Comparison of ENCODE assay signal across 17 cellular contexts in the genomic region with DNA sequence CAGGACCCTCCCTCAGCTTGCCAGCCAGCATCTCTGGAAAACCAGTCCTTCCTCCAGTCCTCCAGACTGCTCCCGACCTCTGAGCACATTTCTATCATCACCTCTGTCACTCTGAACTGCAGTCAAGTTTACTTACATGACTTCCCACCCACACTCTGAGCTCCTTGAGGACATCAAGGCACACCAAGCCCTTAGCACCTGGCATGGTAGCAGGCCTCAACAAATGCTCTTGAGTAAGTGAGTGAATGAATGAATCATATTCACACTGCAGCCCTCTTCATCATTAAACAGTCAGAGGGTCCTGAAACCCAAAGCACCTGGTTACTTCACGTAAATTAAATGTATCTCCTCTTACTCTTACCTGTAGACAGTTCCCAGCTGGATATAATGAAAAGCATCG. TPM values are rescaled to one million over a fixed set of nuclear protein-coding genes. Genes with fewer than 3 reads are reported as not detected.
DNase-seq lines count a peak whose midpoint lies in the region; ATAC-seq, FAIRE-seq and TF ChIP-seq lines count a peak whose summit lies in the region.
"Had no signal": no experiment of that assay in that cellular context is flagged by ENCODE, and none has a peak within 500 bp of the region (broad histone marks: within the 10 kb centered on the region; RNA-seq: fewer than 3 reads in every experiment).

No MANE protein-coding gene starts in this region.

- POLR2A ChIA-PET in HEK293 (lab: Yijun Ruan, JAX), result interaction anchor here (1.0 kb wide), 1 partner anchor 35 kb away, joined by 3 read pairs; the partner anchor contains the start of gene NT5DC3

- dilution Hi-C loops in keratinocyte (cut with MboI; ENCODE audit: extremely low pct_ligation_motif_present, low sequenced_read_pairs), result no loop called here

- 89 to 94% methylated on average over 3 of the region's 3 CpGs for WGBS in transverse colon (ENCODE audit: low coverage in 1 of 2), 2 donors
- 87 to 90% (median 88%) methylated on average over 3 of the region's 3 CpGs for WGBS in heart left ventricle, 4 donors

- TF ChIP-seq POLR2A in transverse colon (IDR thresholded peaks at IDR 0.05) (no peak), heart left ventricle (IDR thresholded peaks at IDR 0.05) (no peak)

- no peak for TF ChIP-seq EP300 in transverse colon (IDR thresholded peaks at IDR 0.05; ENCODE audit: low read depth)

- no peak overlapping the region for H2AFZ ChIP-seq in keratinocyte (ENCODE audit: control insufficient read depth, low read length)

- H3K9me3 ChIP-seq in HEK293 (ENCODE audit: control insufficient read depth, insufficient read depth, low read depth, low read length) (no peaks in the 10 kb centered on the region), keratinocyte (ENCODE audit: control insufficient read depth, low read depth, low read length) (no peaks in the 10 kb centered on the region), transverse colon (no peaks in the 10 kb centered on the region), heart left ventricle (no peaks in the 10 kb centered on the region)
- H3K9me3 ChIP-seq: lower lobe of right lung, ovary, Peyer's patch had no signal

- H3K9me1 ChIP-seq in keratinocyte (ENCODE audit: control insufficient read depth, extremely low read depth, insufficient read depth, low read length), result no peaks in the 10 kb centered on the region

- H3K36me3 ChIP-seq in HEK293 (ENCODE audit: control insufficient read depth in 2 of 2, insufficient read depth in 1 of 2, low read length in 2 of 2) (peaks cover 0 to 24% of the 10 kb centered on the region in 2 experiments; a peak in 1 of 3 replicates), brain microvascular endothelial cell (replicated peaks) (no peaks in the 10 kb centered on the region), keratinocyte (ENCODE audit: control insufficient read depth in 2 of 2, extremely low read depth in 1 of 2, insufficient read depth in 2 of 2, low read length in 2 of 2) (peaks cover 12 to 16% of the 10 kb centered on the region in 2 experiments), transverse colon (no peaks in the 10 kb centered on the region), heart left ventricle (no peaks in the 10 kb centered on the region)
- H3K36me3 ChIP-seq: lower lobe of right lung, ovary had no signal

- peak overlapping the region; percentile 2 for H3K4me2 ChIP-seq in keratinocyte (ENCODE audit: control insufficient read depth, extremely low read depth, insufficient read depth, low read depth, low read length)

- no peaks in the 10 kb centered on the region for H3K27me3 ChIP-seq in brain microvascular endothelial cell (replicated peaks)
- no peaks in the 10 kb centered on the region for H3K27me3 ChIP-seq in keratinocyte (ENCODE audit: control insufficient read depth, extremely low read depth, insufficient read depth, low read length)
- no peaks in the 10 kb centered on the region for H3K27me3 ChIP-seq in transverse colon
- H3K27me3 ChIP-seq in heart left ventricle, result no peaks in the 10 kb centered on the region
- H3K27me3 ChIP-seq: ovary, Peyer's patch had no signal

- no peak for DNase-seq in brain microvascular endothelial cell
- DNase-seq in keratinocyte (ENCODE audit: low read depth, low spot score), result peak; percentile 35
- no peak for DNase-seq in transverse colon
- no peak for DNase-seq in heart left ventricle
- DNase-seq in amniotic stem cell (lab: John Stamatoyannopoulos, UW), result no peak
- no peak for DNase-seq in HTR-8/SVneo (ENCODE audit: insufficient read length, low spot score)
- DNase-seq in stimulated activated naive CD4-positive, alpha-beta T cell treated with Interleukin-2 at 50 U/mL for 16 hours (lab: John Stamatoyannopoulos, UW), result no peak
- DNase-seq: activated CD4-positive, alpha-beta T cell treated with anti-CD3 and anti-CD28 coated beads for 4 hours; immature natural killer cell; NCI-H82; Peyer's patch; stimulated activated CD4-positive, alpha-beta T cell treated with anti-CD3 and anti-CD28 coated beads, Interleukin-1b, Interleukin-23, amount 100 ng/mL, for 48 hours; stimulated activated naive CD4-positive, alpha-beta T cell had no signal

- H3K4me1 ChIP-seq in HEK293 (ENCODE audit: control insufficient read depth, insufficient read depth, low read length), result peaks cover 8% of the 10 kb centered on the region
- peaks cover 57% of the 10 kb centered on the region for H3K4me1 ChIP-seq in keratinocyte (ENCODE audit: control insufficient read depth, extremely low read depth, insufficient read depth, low read length)
- H3K4me1 ChIP-seq in transverse colon, result peaks cover 0 to 28% (median 4%) of the 10 kb centered on the region in 4 donors
- H3K4me1 ChIP-seq in heart left ventricle, result peaks cover 0 to 39% (median under 1%) of the 10 kb centered on the region in 12 donors

- in situ Hi-C loops in brain microvascular endothelial cell (cut with HindIII; ENCODE audit: low pct_ligation_motif_present, low sequenced_read_pairs), result no loop called here
- in situ Hi-C loops in transverse colon (cut with MboI; ENCODE audit: low pct_ligation_motif_present in 1 of 4, low pct_unique_long_range_greater_than_20kb in 1 of 4, low sequenced_read_pairs in 3 of 4), result no loop called here

- H3K4me3 ChIP-seq in HEK293 (ENCODE audit: low read depth, low read length) (no peak overlapping the region), brain microvascular endothelial cell (ENCODE audit: low read depth, low read length) (no peak overlapping the region), keratinocyte (ENCODE audit: control insufficient read depth in 2 of 3, extremely low read depth in 1 of 3, insufficient read depth in 2 of 3, low read depth in 1 of 3, low read length in 3 of 3) (no peak overlapping the region), transverse colon (no peak overlapping the region), heart left ventricle (no peak overlapping the region)
- H3K4me3 ChIP-seq: lower lobe of right lung, ovary, Peyer's patch had no signal

- no peak overlapping the region for H3K27ac ChIP-seq in HEK293 (ENCODE audit: extremely low read depth, low read depth, low read length)
- H3K27ac ChIP-seq in brain microvascular endothelial cell, result peak overlapping the region; percentile 92
- peak overlapping the region; percentile 66 for H3K27ac ChIP-seq in keratinocyte (ENCODE audit: control insufficient read depth, insufficient read depth, low read length)
- peak overlapping the region in 3 of 4 donors; percentile 51 to 68 (median 53) for H3K27ac ChIP-seq in transverse colon
- peak overlapping the region in 2 of 12 donors; percentile 27 to 30 for H3K27ac ChIP-seq in heart left ventricle
- H3K27ac ChIP-seq: lower lobe of right lung, ovary had no signal

- CTCF ChIA-PET in HEK293 (lab: Yijun Ruan, JAX), result interaction anchor here (1.4 kb wide), 1 partner anchor 11 kb away, joined by 3 read pairs; no protein-coding TSS in a partner anchor

- H4K20me1 ChIP-seq in keratinocyte (ENCODE audit: control insufficient read depth, extremely low read depth, insufficient read depth, low read length), result no peaks in the 10 kb centered on the region

- ATAC-seq in heart left ventricle, result no peak

- H3K9ac ChIP-seq in keratinocyte (ENCODE audit: control insufficient read depth, extremely low read depth, insufficient read depth, low read length), result no peak overlapping the region

- TF ChIP-seq CTCF in HEK293 (tag by site-specific recombination; IDR thresholded peaks at IDR 0.05), result no peak
- no peak for TF ChIP-seq CTCF in brain microvascular endothelial cell (IDR thresholded peaks at IDR 0.05; ENCODE audit: low read depth, low read length, missing control alignments)
- TF ChIP-seq CTCF in keratinocyte (optimal IDR thresholded peaks at IDR 0.05 in 1 of 3, IDR thresholded peaks at IDR 0.05 in 1 of 3, conservative IDR thresholded peaks at IDR 0.05 in 1 of 3; ENCODE audit: extremely low read depth in 1 of 3, insufficient read depth in 2 of 3, low read length in 3 of 3), result no peak
- TF ChIP-seq CTCF in transverse colon (IDR thresholded peaks at IDR 0.05), result no peak
- no peak for TF ChIP-seq CTCF in heart left ventricle (IDR thresholded peaks at IDR 0.05)

- H3K79me2 ChIP-seq in keratinocyte (ENCODE audit: control insufficient read depth, insufficient read depth, low read length), result peaks cover 48% of the 10 kb centered on the region

- FAIRE-seq in keratinocyte (lab: Jason Lieb, UNC) (no peak), HTR-8/SVneo (lab: Jason Lieb, UNC) (no peak)
- FAIRE-seq: D721Med had no signal

- intact Hi-C loops in transverse colon (cut with DNase I; ENCODE audit: low total_unique reads) (no loop called here), heart left ventricle (cut with DNase I) (no loop called here)

TF ChIP-seq in HEK293, 187 proteins besides CTCF, POLR2A, EP300 and RAD21:
- TF ChIP-seq ZNF362 (tag by site-specific recombination; IDR thresholded peaks at IDR 0.05), result 0 out of 2 replicates have a peak, but pooled peaks have one; percentile 8
- no peak for TF ChIP-seq ZNF239 (tag by site-specific recombination; IDR thresholded peaks at IDR 0.05)
- no peak for TF ChIP-seq ZBTB48 (tag by site-specific recombination; IDR thresholded peaks at IDR 0.05)
TF ChIP-seq in HEK293: peak in this region for 1.

RNA-seq across cellular contexts. Expression of gene NT5DC3, which starts 35.1 kb away (rescaled TPM):
- polyA plus RNA-seq in keratinocyte, result 10.7 to 14.6 TPM (median 12.8 TPM) in 3 replicates
- polyA plus RNA-seq in keratinocyte (2011; ENCODE audit: low read depth), result 7.0 TPM
- 8.7 and 10.7 TPM in 2 replicates for polyA plus RNA-seq in keratinocyte (2011; cell fraction: cytosol; rRNA removed)
- 38.7 and 45.8 TPM in 2 replicates for polyA plus RNA-seq in keratinocyte (2011; cell fraction: nucleus; rRNA removed)
- 8.5 and 15.2 TPM in 2 replicates for polyA plus RNA-seq in keratinocyte (2012; ENCODE audit: low replicate concordance)
- polyA minus RNA-seq in keratinocyte, result 25.3 to 35.2 TPM (median 26.9 TPM) in 3 replicates
- 17.1 TPM for polyA minus RNA-seq in keratinocyte (2011; cell fraction: cytosol; rRNA and poly(A)+ RNA removed)
- 29.3 and 63.4 TPM in 2 replicates for polyA minus RNA-seq in keratinocyte (2011; cell fraction: nucleus; rRNA and poly(A)+ RNA removed)
- total RNA-seq in transverse colon, result 10 to 100 TPM; 24.3 to 71.4 (median 54.8) TPM
- 1 to 10 TPM; 2.4 to 6.3 (median 3.7) TPM for total RNA-seq in heart left ventricle
- 1 to 10 TPM in 1 of 2 donors, under 1 TPM in 1; 0.95 to 6.3 TPM for polyA plus RNA-seq in heart left ventricle
